ENCODE assay signal across 2 cellular contexts in the genomic region with DNA sequence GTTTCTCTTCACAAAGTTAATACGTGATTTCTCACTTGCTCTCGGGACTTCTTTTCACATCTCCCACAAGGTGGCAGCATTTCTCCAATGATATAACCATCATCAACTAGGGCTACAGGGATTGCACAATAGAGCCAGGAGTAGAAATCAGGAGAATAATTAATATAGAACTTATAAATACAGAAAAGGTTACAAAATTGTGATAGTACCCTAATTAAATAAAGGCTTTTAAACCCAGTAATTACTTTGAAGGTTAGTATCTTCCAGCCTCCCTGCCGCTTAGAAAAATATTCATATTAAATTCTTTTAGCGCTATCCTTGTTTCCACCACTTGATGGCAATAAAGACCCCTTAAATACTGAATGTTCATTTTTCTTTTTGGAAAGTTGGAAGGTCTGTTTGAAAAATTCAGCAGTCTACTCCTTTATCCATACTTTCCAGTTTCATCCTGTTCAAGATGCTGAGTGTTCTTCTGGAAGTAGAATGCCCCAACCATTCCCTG.
TF ChIP-seq lines count a peak whose summit lies in the region.

No MANE protein-coding gene starts in this region.

TF ChIP-seq in HEK293, 187 proteins besides CTCF, POLR2A, EP300 and RAD21 (continued from another document):
- TF ChIP-seq, protein P1, sequence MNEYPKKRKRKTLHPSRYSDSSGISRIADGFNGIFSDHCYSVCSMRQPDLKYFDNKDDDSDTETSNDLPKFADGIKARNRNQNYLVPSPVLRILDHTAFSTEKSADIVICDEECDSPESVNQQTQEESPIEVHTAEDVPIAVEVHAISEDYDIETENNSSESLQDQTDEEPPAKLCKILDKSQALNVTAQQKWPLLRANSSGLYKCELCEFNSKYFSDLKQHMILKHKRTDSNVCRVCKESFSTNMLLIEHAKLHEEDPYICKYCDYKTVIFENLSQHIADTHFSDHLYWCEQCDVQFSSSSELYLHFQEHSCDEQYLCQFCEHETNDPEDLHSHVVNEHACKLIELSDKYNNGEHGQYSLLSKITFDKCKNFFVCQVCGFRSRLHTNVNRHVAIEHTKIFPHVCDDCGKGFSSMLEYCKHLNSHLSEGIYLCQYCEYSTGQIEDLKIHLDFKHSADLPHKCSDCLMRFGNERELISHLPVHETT (tag by site-specific recombination; IDR thresholded peaks at IDR 0.05): no peak
- TF ChIP-seq FEZF1 (tag by site-specific recombination; IDR thresholded peaks at IDR 0.05) (0 out of 2 replicates have a peak, but pooled peaks have one; percentile 7), ZNF335 (tag by site-specific recombination; conservative IDR thresholded peaks at IDR 0.05) (peak; percentile 36; the same call in 1 of the 2 replicates), KLF9 (tag by site-specific recombination; IDR thresholded peaks at IDR 0.05; ENCODE audit: low read depth) (no peak), ZNF596 (tag by site-specific recombination; IDR thresholded peaks at IDR 0.05) (no peak), ZNF660 (tag by site-specific recombination; IDR thresholded peaks at IDR 0.05) (peak; percentile 56; the same call in 1 of the 2 replicates)
- TF ChIP-seq, protein P2, sequence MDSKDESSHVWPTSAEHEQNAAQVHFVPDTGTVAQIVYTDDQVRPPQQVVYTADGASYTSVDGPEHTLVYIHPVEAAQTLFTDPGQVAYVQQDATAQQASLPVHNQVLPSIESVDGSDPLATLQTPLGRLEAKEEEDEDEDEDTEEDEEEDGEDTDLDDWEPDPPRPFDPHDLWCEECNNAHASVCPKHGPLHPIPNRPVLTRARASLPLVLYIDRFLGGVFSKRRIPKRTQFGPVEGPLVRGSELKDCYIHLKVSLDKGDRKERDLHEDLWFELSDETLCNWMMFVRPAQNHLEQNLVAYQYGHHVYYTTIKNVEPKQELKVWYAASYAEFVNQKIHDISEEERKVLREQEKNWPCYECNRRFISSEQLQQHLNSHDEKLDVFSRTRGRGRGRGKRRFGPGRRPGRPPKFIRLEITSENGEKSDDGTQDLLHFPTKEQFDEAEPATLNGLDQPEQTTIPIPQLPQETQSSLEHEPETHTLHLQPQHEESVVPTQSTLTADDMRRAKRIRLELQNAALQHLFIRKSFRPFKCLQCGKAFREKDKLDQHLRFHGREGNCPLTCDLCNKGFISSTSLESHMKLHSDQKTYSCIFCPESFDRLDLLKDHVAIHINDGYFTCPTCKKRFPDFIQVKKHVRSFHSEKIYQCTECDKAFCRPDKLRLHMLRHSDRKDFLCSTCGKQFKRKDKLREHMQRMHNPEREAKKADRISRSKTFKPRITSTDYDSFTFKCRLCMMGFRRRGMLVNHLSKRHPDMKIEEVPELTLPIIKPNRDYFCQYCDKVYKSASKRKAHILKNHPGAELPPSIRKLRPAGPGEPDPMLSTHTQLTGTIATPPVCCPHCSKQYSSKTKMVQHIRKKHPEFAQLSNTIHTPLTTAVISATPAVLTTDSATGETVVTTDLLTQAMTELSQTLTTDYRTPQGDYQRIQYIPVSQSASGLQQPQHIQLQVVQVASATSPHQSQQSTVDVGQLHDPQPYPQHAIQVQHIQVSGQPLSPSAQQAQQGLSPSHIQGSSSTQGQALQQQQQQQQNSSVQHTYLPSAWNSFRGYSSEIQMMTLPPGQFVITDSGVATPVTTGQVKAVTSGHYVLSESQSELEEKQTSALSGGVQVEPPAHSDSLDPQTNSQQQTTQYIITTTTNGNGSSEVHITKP (tag by site-specific recombination; IDR thresholded peaks at IDR 0.05): peak; percentile 46; the same call in 1 of the 2 replicates

TF ChIP-seq in GM12878, 131 proteins besides CTCF, POLR2A, EP300 and RAD21 (continued from another document and continues in another):
- TF ChIP-seq, protein P3, sequence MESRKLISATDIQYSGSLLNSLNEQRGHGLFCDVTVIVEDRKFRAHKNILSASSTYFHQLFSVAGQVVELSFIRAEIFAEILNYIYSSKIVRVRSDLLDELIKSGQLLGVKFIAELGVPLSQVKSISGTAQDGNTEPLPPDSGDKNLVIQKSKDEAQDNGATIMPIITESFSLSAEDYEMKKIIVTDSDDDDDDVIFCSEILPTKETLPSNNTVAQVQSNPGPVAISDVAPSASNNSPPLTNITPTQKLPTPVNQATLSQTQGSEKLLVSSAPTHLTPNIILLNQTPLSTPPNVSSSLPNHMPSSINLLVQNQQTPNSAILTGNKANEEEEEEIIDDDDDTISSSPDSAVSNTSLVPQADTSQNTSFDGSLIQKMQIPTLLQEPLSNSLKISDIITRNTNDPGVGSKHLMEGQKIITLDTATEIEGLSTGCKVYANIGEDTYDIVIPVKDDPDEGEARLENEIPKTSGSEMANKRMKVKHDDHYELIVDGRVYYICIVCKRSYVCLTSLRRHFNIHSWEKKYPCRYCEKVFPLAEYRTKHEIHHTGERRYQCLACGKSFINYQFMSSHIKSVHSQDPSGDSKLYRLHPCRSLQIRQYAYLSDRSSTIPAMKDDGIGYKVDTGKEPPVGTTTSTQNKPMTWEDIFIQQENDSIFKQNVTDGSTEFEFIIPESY (IDR thresholded peaks at IDR 0.05): no peak
- TF ChIP-seq TARDBP (IDR thresholded peaks at IDR 0.05; ENCODE audit: borderline replicate concordance) (no peak), CEBPB (IDR thresholded peaks at IDR 0.05; ENCODE audit: borderline replicate concordance in 1 of 2, low read depth in 2 of 2, low read length in 2 of 2) (peak in 1 of 2 experiments; percentile 85; a peak in 2 of 4 replicates), PML (IDR thresholded peaks at IDR 0.05; ENCODE audit: low read length) (no peak), TBL1XR1 (IDR thresholded peaks at IDR 0.05; ENCODE audit: low read depth, low read length) (no peak), SMC3 (IDR thresholded peaks at IDR 0.05; ENCODE audit: borderline replicate concordance, low read length) (peak; percentile 60; the same call in 1 of the 2 replicates), MEF2A (IDR thresholded peaks at IDR 0.05; ENCODE audit: insufficient read depth, low read depth, low read length) (0 out of 2 replicates have a peak, but pooled peaks have one; percentile 15), SMARCA5 (IDR thresholded peaks at IDR 0.05) (no peak), LARP7 (IDR thresholded peaks at IDR 0.05) (no peak), SUPT20H (IDR thresholded peaks at IDR 0.05; ENCODE audit: borderline replicate concordance, control insufficient read depth, low read depth, low read length) (no peak), POLR2AphosphoS5 (IDR thresholded peaks at IDR 0.05; ENCODE audit: low read length) (no peak), NR2F1 (conservative IDR thresholded peaks at IDR 0.05) (no peak), KDM1A (IDR thresholded peaks at IDR 0.05; ENCODE audit: borderline replicate concordance) (no peak), ZZZ3 (IDR thresholded peaks at IDR 0.05; ENCODE audit: control insufficient read depth, insufficient read length, low read depth) (no peak), BCL11A (IDR thresholded peaks at IDR 0.05; ENCODE audit: low read depth, low read length) (no peak), RB1 (IDR thresholded peaks at IDR 0.05; ENCODE audit: borderline replicate concordance) (no peak), PAX8 (IDR thresholded peaks at IDR 0.05) (no peak)
- TF ChIP-seq, protein P4, sequence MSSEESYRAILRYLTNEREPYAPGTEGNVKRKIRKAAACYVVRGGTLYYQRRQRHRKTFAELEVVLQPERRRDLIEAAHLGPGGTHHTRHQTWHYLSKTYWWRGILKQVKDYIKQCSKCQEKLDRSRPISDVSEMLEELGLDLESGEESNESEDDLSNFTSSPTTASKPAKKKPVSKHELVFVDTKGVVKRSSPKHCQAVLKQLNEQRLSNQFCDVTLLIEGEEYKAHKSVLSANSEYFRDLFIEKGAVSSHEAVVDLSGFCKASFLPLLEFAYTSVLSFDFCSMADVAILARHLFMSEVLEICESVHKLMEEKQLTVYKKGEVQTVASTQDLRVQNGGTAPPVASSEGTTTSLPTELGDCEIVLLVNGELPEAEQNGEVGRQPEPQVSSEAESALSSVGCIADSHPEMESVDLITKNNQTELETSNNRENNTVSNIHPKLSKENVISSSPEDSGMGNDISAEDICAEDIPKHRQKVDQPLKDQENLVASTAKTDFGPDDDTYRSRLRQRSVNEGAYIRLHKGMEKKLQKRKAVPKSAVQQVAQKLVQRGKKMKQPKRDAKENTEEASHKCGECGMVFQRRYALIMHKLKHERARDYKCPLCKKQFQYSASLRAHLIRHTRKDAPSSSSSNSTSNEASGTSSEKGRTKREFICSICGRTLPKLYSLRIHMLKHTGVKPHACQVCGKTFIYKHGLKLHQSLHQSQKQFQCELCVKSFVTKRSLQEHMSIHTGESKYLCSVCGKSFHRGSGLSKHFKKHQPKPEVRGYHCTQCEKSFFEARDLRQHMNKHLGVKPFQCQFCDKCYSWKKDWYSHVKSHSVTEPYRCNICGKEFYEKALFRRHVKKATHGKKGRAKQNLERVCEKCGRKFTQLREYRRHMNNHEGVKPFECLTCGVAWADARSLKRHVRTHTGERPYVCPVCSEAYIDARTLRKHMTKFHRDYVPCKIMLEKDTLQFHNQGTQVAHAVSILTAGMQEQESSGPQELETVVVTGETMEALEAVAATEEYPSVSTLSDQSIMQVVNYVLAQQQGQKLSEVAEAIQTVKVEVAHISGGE (CRISPR knock-in tag; IDR thresholded peaks at IDR 0.05): no peak
- TF ChIP-seq, protein P5, sequence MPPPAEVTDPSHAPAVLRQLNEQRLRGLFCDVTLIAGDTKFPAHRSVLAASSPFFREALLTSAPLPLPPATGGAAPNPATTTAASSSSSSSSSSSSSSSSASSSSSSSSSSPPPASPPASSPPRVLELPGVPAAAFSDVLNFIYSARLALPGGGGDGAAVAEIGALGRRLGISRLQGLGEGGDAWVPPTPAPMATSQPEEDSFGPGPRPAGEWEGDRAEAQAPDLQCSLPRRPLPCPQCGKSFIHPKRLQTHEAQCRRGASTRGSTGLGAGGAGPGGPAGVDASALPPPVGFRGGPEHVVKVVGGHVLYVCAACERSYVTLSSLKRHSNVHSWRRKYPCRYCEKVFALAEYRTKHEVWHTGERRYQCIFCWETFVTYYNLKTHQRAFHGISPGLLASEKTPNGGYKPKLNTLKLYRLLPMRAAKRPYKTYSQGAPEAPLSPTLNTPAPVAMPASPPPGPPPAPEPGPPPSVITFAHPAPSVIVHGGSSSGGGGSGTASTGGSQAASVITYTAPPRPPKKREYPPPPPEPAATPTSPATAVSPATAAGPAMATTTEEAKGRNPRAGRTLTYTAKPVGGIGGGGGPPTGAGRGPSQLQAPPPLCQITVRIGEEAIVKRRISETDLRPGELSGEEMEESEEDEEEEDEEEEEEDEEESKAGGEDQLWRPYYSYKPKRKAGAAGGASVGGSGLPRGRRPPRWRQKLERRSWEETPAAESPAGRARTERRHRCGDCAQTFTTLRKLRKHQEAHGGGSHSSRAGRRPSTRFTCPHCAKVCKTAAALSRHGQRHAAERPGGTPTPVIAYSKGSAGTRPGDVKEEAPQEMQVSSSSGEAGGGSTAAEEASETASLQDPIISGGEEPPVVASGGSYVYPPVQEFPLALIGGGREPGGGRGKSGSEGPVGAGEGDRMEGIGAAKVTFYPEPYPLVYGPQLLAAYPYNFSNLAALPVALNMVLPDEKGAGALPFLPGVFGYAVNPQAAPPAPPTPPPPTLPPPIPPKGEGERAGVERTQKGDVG (CRISPR knock-in tag; IDR thresholded peaks at IDR 0.05): no peak
- TF ChIP-seq, protein P6, sequence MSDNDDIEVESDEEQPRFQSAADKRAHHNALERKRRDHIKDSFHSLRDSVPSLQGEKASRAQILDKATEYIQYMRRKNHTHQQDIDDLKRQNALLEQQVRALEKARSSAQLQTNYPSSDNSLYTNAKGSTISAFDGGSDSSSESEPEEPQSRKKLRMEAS (IDR thresholded peaks at IDR 0.05; ENCODE audit: low read depth, low read length): no peak
- TF ChIP-seq, protein P7, sequence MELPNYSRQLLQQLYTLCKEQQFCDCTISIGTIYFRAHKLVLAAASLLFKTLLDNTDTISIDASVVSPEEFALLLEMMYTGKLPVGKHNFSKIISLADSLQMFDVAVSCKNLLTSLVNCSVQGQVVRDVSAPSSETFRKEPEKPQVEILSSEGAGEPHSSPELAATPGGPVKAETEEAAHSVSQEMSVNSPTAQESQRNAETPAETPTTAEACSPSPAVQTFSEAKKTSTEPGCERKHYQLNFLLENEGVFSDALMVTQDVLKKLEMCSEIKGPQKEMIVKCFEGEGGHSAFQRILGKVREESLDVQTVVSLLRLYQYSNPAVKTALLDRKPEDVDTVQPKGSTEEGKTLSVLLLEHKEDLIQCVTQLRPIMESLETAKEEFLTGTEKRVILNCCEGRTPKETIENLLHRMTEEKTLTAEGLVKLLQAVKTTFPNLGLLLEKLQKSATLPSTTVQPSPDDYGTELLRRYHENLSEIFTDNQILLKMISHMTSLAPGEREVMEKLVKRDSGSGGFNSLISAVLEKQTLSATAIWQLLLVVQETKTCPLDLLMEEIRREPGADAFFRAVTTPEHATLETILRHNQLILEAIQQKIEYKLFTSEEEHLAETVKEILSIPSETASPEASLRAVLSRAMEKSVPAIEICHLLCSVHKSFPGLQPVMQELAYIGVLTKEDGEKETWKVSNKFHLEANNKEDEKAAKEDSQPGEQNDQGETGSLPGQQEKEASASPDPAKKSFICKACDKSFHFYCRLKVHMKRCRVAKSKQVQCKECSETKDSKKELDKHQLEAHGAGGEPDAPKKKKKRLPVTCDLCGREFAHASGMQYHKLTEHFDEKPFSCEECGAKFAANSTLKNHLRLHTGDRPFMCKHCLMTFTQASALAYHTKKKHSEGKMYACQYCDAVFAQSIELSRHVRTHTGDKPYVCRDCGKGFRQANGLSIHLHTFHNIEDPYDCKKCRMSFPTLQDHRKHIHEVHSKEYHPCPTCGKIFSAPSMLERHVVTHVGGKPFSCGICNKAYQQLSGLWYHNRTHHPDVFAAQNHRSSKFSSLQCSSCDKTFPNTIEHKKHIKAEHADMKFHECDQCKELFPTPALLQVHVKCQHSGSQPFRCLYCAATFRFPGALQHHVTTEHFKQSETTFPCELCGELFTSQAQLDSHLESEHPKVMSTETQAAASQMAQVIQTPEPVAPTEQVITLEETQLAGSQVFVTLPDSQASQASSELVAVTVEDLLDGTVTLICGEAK (IDR thresholded peaks at IDR 0.05; ENCODE audit: borderline replicate concordance): no peak
- TF ChIP-seq, protein P8, sequence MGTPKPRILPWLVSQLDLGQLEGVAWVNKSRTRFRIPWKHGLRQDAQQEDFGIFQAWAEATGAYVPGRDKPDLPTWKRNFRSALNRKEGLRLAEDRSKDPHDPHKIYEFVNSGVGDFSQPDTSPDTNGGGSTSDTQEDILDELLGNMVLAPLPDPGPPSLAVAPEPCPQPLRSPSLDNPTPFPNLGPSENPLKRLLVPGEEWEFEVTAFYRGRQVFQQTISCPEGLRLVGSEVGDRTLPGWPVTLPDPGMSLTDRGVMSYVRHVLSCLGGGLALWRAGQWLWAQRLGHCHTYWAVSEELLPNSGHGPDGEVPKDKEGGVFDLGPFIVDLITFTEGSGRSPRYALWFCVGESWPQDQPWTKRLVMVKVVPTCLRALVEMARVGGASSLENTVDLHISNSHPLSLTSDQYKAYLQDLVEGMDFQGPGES (IDR thresholded peaks at IDR 0.05): no peak
- TF ChIP-seq, protein P9, sequence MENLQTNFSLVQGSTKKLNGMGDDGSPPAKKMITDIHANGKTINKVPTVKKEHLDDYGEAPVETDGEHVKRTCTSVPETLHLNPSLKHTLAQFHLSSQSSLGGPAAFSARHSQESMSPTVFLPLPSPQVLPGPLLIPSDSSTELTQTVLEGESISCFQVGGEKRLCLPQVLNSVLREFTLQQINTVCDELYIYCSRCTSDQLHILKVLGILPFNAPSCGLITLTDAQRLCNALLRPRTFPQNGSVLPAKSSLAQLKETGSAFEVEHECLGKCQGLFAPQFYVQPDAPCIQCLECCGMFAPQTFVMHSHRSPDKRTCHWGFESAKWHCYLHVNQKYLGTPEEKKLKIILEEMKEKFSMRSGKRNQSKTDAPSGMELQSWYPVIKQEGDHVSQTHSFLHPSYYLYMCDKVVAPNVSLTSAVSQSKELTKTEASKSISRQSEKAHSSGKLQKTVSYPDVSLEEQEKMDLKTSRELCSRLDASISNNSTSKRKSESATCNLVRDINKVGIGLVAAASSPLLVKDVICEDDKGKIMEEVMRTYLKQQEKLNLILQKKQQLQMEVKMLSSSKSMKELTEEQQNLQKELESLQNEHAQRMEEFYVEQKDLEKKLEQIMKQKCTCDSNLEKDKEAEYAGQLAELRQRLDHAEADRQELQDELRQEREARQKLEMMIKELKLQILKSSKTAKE (IDR thresholded peaks at IDR 0.05; ENCODE audit: low read depth, poor library complexity, severe bottlenecking): peak; percentile 64
